ENCODE assay signal across 1 cellular context in the genomic region with DNA sequence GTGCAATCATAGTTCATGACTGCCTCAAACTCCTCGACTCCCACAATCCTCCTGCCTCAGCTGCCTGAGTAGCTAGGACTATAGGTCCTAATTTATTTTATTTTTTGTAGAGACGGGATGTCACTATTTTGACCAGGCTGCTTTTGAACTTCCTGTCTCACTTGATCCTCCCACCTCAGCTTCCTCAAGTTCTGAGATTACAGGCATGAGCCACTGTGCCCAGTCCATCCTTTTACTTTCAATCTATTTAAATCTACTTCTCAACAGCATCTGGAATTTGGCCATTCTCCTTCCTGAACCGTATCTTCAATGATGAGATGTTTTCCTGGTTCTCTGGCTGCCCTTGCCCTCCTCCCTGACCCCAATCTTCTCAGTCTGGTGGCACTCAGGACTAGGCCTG.
TF ChIP-seq lines count a peak whose summit lies in the region.

No MANE protein-coding gene starts in this region.

TF ChIP-seq in SK-N-SH treated with all-trans-retinoic acid at 6 μM for 48 hours, 23 proteins besides CTCF, POLR2A, EP300 and RAD21 (continued from another document):
- TF ChIP-seq OSR1 (CRISPR knock-in tag; IDR thresholded peaks at IDR 0.05) (no peak), ZNF565 (CRISPR knock-in tag; conservative IDR thresholded peaks at IDR 0.05; ENCODE audit: low read depth) (no peak), ZNF8 (CRISPR knock-in tag; IDR thresholded peaks at IDR 0.05) (no peak), ZFP3 (CRISPR knock-in tag; IDR thresholded peaks at IDR 0.05) (no peak), ZNF70 (CRISPR knock-in tag; IDR thresholded peaks at IDR 0.05) (no peak), GLIS3 (CRISPR knock-in tag; IDR thresholded peaks at IDR 0.05) (no peak), ZC3H10 (CRISPR knock-in tag; IDR thresholded peaks at IDR 0.05) (no peak), CSDC2 (CRISPR knock-in tag; IDR thresholded peaks at IDR 0.05) (no peak), TCF4 (CRISPR knock-in tag; IDR thresholded peaks at IDR 0.05; ENCODE audit: borderline replicate concordance) (no peak), ESRRG (CRISPR knock-in tag; IDR thresholded peaks at IDR 0.05) (no peak), PPARA (CRISPR knock-in tag; IDR thresholded peaks at IDR 0.05; ENCODE audit: borderline replicate concordance) (no peak)
- TF ChIP-seq, protein P1, sequence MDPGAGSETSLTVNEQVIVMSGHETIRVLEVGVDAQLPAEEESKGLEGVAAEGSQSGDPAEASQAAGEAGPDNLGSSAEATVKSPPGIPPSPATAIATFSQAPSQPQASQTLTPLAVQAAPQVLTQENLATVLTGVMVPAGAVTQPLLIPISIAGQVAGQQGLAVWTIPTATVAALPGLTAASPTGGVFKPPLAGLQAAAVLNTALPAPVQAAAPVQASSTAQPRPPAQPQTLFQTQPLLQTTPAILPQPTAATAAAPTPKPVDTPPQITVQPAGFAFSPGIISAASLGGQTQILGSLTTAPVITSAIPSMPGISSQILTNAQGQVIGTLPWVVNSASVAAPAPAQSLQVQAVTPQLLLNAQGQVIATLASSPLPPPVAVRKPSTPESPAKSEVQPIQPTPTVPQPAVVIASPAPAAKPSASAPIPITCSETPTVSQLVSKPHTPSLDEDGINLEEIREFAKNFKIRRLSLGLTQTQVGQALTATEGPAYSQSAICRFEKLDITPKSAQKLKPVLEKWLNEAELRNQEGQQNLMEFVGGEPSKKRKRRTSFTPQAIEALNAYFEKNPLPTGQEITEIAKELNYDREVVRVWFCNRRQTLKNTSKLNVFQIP (CRISPR knock-in tag; IDR thresholded peaks at IDR 0.05; ENCODE audit: borderline replicate concordance, low read depth): no peak
- TF ChIP-seq, protein P2, sequence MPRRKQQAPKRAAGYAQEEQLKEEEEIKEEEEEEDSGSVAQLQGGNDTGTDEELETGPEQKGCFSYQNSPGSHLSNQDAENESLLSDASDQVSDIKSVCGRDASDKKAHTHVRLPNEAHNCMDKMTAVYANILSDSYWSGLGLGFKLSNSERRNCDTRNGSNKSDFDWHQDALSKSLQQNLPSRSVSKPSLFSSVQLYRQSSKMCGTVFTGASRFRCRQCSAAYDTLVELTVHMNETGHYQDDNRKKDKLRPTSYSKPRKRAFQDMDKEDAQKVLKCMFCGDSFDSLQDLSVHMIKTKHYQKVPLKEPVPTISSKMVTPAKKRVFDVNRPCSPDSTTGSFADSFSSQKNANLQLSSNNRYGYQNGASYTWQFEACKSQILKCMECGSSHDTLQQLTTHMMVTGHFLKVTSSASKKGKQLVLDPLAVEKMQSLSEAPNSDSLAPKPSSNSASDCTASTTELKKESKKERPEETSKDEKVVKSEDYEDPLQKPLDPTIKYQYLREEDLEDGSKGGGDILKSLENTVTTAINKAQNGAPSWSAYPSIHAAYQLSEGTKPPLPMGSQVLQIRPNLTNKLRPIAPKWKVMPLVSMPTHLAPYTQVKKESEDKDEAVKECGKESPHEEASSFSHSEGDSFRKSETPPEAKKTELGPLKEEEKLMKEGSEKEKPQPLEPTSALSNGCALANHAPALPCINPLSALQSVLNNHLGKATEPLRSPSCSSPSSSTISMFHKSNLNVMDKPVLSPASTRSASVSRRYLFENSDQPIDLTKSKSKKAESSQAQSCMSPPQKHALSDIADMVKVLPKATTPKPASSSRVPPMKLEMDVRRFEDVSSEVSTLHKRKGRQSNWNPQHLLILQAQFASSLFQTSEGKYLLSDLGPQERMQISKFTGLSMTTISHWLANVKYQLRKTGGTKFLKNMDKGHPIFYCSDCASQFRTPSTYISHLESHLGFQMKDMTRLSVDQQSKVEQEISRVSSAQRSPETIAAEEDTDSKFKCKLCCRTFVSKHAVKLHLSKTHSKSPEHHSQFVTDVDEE (CRISPR knock-in tag; IDR thresholded peaks at IDR 0.05): no peak
